27 cellular contexts compared by ENCODE assay signal in the genomic region with DNA sequence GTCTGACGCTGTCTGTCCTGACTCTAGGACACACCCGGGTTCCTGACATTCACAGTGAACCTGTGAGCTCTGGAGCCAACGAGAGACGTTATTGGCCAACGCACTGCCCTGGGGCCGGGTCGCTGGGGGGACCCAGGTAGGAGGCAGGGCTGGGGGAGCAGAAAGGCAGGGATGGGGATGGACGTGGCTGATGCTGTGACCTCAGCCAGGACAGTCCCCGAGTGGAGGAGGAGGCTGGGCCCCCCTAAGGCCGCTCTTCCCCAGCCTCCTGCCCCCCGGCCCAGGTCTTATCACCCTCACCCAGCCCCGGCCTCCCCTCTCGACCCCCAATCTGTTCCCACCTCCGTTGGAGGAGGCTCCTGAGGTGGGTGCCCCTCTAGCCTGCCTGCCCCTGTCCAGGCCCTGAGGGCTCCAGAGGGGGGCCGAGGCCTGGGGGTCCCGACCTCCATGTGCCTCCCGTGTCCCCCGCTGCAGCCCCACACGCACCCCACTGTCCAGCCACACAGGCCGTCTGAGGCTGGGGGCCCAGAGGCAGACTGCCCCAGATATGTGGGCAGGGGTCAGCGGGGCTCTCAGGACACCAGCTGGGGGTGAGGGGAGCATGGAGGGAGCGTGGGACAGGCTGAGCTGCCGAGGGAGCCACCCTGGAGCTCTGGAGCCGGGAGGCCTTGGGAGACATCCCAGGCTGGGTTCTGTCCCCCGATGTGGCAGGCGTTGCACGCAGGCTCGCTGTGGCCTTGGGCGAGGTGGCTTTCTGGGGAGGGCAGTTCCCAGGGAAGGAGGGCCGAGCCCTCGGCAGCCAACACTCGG. TPM values are rescaled to one million over a fixed set of nuclear protein-coding genes. Genes with fewer than 3 reads are reported as not detected.
A peak's percentile ranks its signal among the peaks of the same experiment; 100 is the strongest.
DNase-seq lines count a peak whose midpoint lies in the region; ATAC-seq and TF ChIP-seq lines count a peak whose summit lies in the region.
"Had no signal": no experiment of that assay in that cellular context is flagged by ENCODE, and none has a peak within 500 bp of the region (broad histone marks: within the 10 kb centered on the region; RNA-seq: fewer than 3 reads in every experiment).

No MANE protein-coding gene starts in this region.

- H2BK12ac ChIP-seq in H9 (ENCODE audit: insufficient read length, low read depth, low read length) = no peak overlapping the region

- intact Hi-C loops in left ventricle myocardium superior (cut with micrococcal nuclease) = no loop called here

- H2AFZ ChIP-seq in SK-N-SH (ENCODE audit: low read depth) (no peak overlapping the region), H9 (ENCODE audit: low read length) (no peak overlapping the region)
- H2AFZ ChIP-seq: hepatocyte, parathyroid adenoma had no signal

- TF ChIP-seq RAD21 in SK-N-SH (IDR thresholded peaks at IDR 0.05; ENCODE audit: low read length) = no peak

- no peaks in the 10 kb centered on the region for H3K4me1 ChIP-seq in SK-N-SH (ENCODE audit: control insufficient read depth in 1 of 2, insufficient read depth in 2 of 2, low read depth in 1 of 2, low read length in 1 of 2)
- no peaks in the 10 kb centered on the region for H3K4me1 ChIP-seq in H9 (ENCODE audit: insufficient read depth, low read length)
- H3K4me1 ChIP-seq: parathyroid adenoma, Peyer's patch had no signal

- H3K79me2 ChIP-seq in SK-N-SH (ENCODE audit: insufficient read depth) = no peaks in the 10 kb centered on the region
- H3K79me2 ChIP-seq in H9 (ENCODE audit: insufficient read depth, low read length) = no peaks in the 10 kb centered on the region
- H3K79me2 ChIP-seq: hepatocyte, parathyroid adenoma had no signal

- no peaks in the 10 kb centered on the region; a peak in 1 of 4 replicates for H3K4me1 Mint-ChIP-seq in H9
- peaks cover 7% of the 10 kb centered on the region for H3K4me1 Mint-ChIP-seq in progenitor cell of endocrine pancreas (ENCODE audit: low read depth)
- H3K4me1 Mint-ChIP-seq: stimulated activated naive CD8-positive, alpha-beta T cell treated with anti-CD3 and anti-CD28 coated beads, Interleukin-15, amount 100 ng/mL, for 72 hours had no signal

- H3K36me3 Mint-ChIP-seq in H9 (ENCODE audit: insufficient read depth in 1 of 3, low read depth in 3 of 3) = no peaks in the 10 kb centered on the region
- peaks cover 2% of the 10 kb centered on the region for H3K36me3 Mint-ChIP-seq in progenitor cell of endocrine pancreas (ENCODE audit: insufficient read depth)

- no peak overlapping the region for H3T11ph ChIP-seq in H9 (ENCODE audit: low read length)

- no peak overlapping the region for H3K4me2 ChIP-seq in SK-N-SH
- no peak overlapping the region for H3K4me2 ChIP-seq in H9 (ENCODE audit: insufficient read depth, insufficient read length, low read length)
- H3K4me2 ChIP-seq: hepatocyte had no signal

- no peak overlapping the region for H4K91ac ChIP-seq in H9 (ENCODE audit: insufficient read length, low read depth, low read length)

- peaks cover 4 to 9% of the 10 kb centered on the region in 2 experiments; a peak in 4 of 5 replicates for H3K9me3 Mint-ChIP-seq in H9
- peaks cover 6% of the 10 kb centered on the region for H3K9me3 Mint-ChIP-seq in progenitor cell of endocrine pancreas (ENCODE audit: low read depth)

- H2BK15ac ChIP-seq in H9 (ENCODE audit: low read depth, low read length) = no peak overlapping the region

- no peak overlapping the region for H3K27ac ChIP-seq in SK-N-SH (ENCODE audit: low read depth in 2 of 2, low read length in 1 of 2)
- H3K27ac ChIP-seq in H9 (ENCODE audit: insufficient read length, low read depth, low read length) = no peak overlapping the region
- H3K27ac ChIP-seq: 22Rv1, hepatocyte, parathyroid adenoma, Peyer's patch had no signal

- H2BK20ac ChIP-seq in H9 (ENCODE audit: low read depth, low read length, poor library complexity, severe bottlenecking) = no peak overlapping the region

- no peak for TF ChIP-seq EP300 in SK-N-SH (IDR thresholded peaks at IDR 0.05; ENCODE audit: borderline replicate concordance in 1 of 2, low read depth in 1 of 2, low read length in 1 of 2)

- H3K36me3 ChIP-seq in SK-N-SH (replicated peaks in 1 of 2; ENCODE audit: control insufficient read depth in 1 of 2, insufficient read depth in 2 of 2, low read length in 1 of 2) = no peaks in the 10 kb centered on the region
- H3K36me3 ChIP-seq: Peyer's patch had no signal

- no peak overlapping the region for H3K14ac ChIP-seq in H9 (ENCODE audit: insufficient read depth, low read length)

- CTCF ChIA-PET in SK-N-SH (lab: Yijun Ruan, JAX) = no interaction called here

- H3K79me1 ChIP-seq in H9 (ENCODE audit: insufficient read depth, low read depth, low read length, poor library complexity, severe bottlenecking) = no peaks in the 10 kb centered on the region

- H3K18ac ChIP-seq in H9 (ENCODE audit: insufficient read length, low read depth, low read length) = no peak overlapping the region

- peaks cover 17% of the 10 kb centered on the region for H3K27me3 Mint-ChIP-seq in H9 (ENCODE audit: low read depth)
- peaks cover 9% of the 10 kb centered on the region for H3K27me3 Mint-ChIP-seq in progenitor cell of endocrine pancreas

- H3K4ac ChIP-seq in H9 (ENCODE audit: low read depth, low read length) = no peak overlapping the region

- POLR2A ChIA-PET in SK-N-SH (lab: Yijun Ruan, JAX) = no interaction called here

- no peaks in the 10 kb centered on the region for H3F3A ChIP-seq in SK-N-SH (replicated peaks; ENCODE audit: insufficient read depth)

- H3K4me3 ChIP-seq in SK-N-SH (ENCODE audit: low read depth in 2 of 2, low read length in 1 of 2) = no peak overlapping the region
- H3K4me3 ChIP-seq: hepatocyte, Peyer's patch had no signal

- 35% methylated on average over 10 of the region's 32 CpGs for WGBS in SK-N-SH (ENCODE audit: low lambda C conversion rate)
- no CpG with 5 or more reads among the region's 32 CpGs for WGBS in H9 (ENCODE audit: extremely low coverage, insufficient read length, low lambda C conversion rate)

- no peaks in the 10 kb centered on the region for H3K9me3 ChIP-seq in SK-N-SH
- H3K9me3 ChIP-seq in H9 (ENCODE audit: control insufficient read depth, low read depth, low read length) = no peaks in the 10 kb centered on the region

- H3K56ac ChIP-seq in H9 (ENCODE audit: insufficient read length, low read depth, low read length) = no peak overlapping the region

- ATAC-seq in SK-N-SH treated with all-trans-retinoic acid at 6 μM for 48 hours = no peak
- no peak for ATAC-seq in left ventricle myocardium superior
- no peak for ATAC-seq in HG03457 (IDR thresholded peaks at IDR 0.05; ENCODE audit: unreplicated experiment)
- ATAC-seq: activated T-helper 17 cell treated with anti-CD3 and anti-CD28 coated beads, Interleukin-2, amount 50 U/mL, for 72 hours; stimulated activated naive CD8-positive, alpha-beta T cell treated with anti-CD3 and anti-CD28 coated beads, Interleukin-15, amount 100 ng/mL, for 72 hours had no signal

- no peak overlapping the region for H2AK5ac ChIP-seq in H9 (ENCODE audit: insufficient read length, low read length)

- H3K27ac Mint-ChIP-seq in H9 (no peak overlapping the region), progenitor cell of endocrine pancreas (no peak overlapping the region)
- H3K27ac Mint-ChIP-seq: activated T-helper 17 cell treated with anti-CD3 and anti-CD28 coated beads, Interleukin-2, amount 50 U/mL, for 72 hours; dendritic cell treated with granulocyte-macrophage colony-stimulating factor and Interleukin-4, amounts not matched to agents 40 ng/mL and 50 ng/mL, for 4 days; memory B cell; naive thymus-derived CD4-positive, alpha-beta T cell; stimulated activated naive CD8-positive, alpha-beta T cell treated with anti-CD3 and anti-CD28 coated beads, Interleukin-15, amount 100 ng/mL, for 72 hours; T-helper 2 cell treated with Interferon-gamma antibody and Interleukin-4, amounts not matched to agents 5 μg/mL and 100 μg/mL, for 36 hours had no signal

- no peaks in the 10 kb centered on the region for H3K9me2 ChIP-seq in SK-N-SH

- H4K20me1 ChIP-seq in SK-N-SH (ENCODE audit: insufficient read depth) (no peaks in the 10 kb centered on the region), H9 (ENCODE audit: control insufficient read depth, insufficient read depth, insufficient read length) (no peaks in the 10 kb centered on the region)

- TF ChIP-seq CTCF in SK-N-SH (IDR thresholded peaks at IDR 0.05) = no peak
- no peak for TF ChIP-seq CTCF in H9 (conservative IDR thresholded peaks at IDR 0.05)
- no peak for TF ChIP-seq CTCF in progenitor cell of endocrine pancreas (IDR thresholded peaks at IDR 0.05; ENCODE audit: unreplicated experiment)

- H2BK120ac ChIP-seq in H9 (ENCODE audit: low read depth, low read length, poor library complexity, severe bottlenecking) = no peak overlapping the region

- no peak overlapping the region for H3K9ac ChIP-seq in SK-N-SH
- H3K9ac ChIP-seq in H9 (ENCODE audit: extremely low read depth, insufficient read length, low read length) = no peak overlapping the region
- H3K9ac ChIP-seq: parathyroid adenoma had no signal

- DNase-seq in SK-N-SH (peak; percentile 23), H9 (peak; percentile 17), left ventricle myocardium superior (peak; percentile 6), progenitor cell of endocrine pancreas (ENCODE audit: low spot score, unreplicated experiment) (peak; percentile 9), UCSD-AML1 (lab: John Stamatoyannopoulos, UW; ENCODE audit: unreplicated experiment) (no peak), midbrain (lab: John Stamatoyannopoulos, UW) (no peak)
- DNase-seq: foreskin fibroblast; naive thymus-derived CD4-positive, alpha-beta T cell; NCI-H1048; NCI-H2029; NCI-H446; NK-92 treated with Interleukin-12 subunit alpha and Interleukin-12 subunit beta, amount 100 ng/mL, for 24 hours; stimulated activated CD4-positive, alpha-beta T cell treated with anti-CD3 and anti-CD28 coated beads, Interleukin-1b, Interleukin-23, amount 100 ng/mL, for 48 hours had no signal

- H3K4me3 Mint-ChIP-seq in H9 (no peak overlapping the region), progenitor cell of endocrine pancreas (ENCODE audit: low read depth) (no peak overlapping the region)
- H3K4me3 Mint-ChIP-seq: activated T-helper 17 cell treated with anti-CD3 and anti-CD28 coated beads, Interleukin-2, amount 50 U/mL, for 72 hours; dendritic cell treated with granulocyte-macrophage colony-stimulating factor and Interleukin-4, amounts not matched to agents 40 ng/mL and 50 ng/mL, for 4 days; memory B cell; naive thymus-derived CD4-positive, alpha-beta T cell; stimulated activated naive CD8-positive, alpha-beta T cell treated with anti-CD3 and anti-CD28 coated beads, Interleukin-15, amount 100 ng/mL, for 72 hours; T-helper 2 cell treated with Interferon-gamma antibody and Interleukin-4, amounts not matched to agents 5 μg/mL and 100 μg/mL, for 36 hours had no signal

- no peak overlapping the region for H4K8ac ChIP-seq in H9 (replicated peaks; ENCODE audit: insufficient read length, low read depth, low read length)

- H4K5ac ChIP-seq in H9 (ENCODE audit: insufficient read length, low read depth, low read length) = no peak overlapping the region

- H3K23ac ChIP-seq in H9 (ENCODE audit: insufficient read length, low read depth, low read length) = no peak overlapping the region

- no peaks in the 10 kb centered on the region for H3K27me3 ChIP-seq in SK-N-SH (ENCODE audit: insufficient read depth)
- no peaks in the 10 kb centered on the region for H3K27me3 ChIP-seq in H9 (ENCODE audit: insufficient read depth, low read length)
- H3K27me3 ChIP-seq: hepatocyte, Peyer's patch had no signal

- H2BK5ac ChIP-seq in H9 (ENCODE audit: insufficient read length, low read length) = no peak overlapping the region

- H3K23me2 ChIP-seq in H9 (ENCODE audit: insufficient read length, low read depth, low read length, poor library complexity, severe bottlenecking) = no peaks in the 10 kb centered on the region

RNA-seq across cellular contexts. Expression of a gene that starts 29.2 kb away (rescaled TPM):
- polyA plus RNA-seq in SK-N-SH (2012; rRNA removed) = not detected in 2 replicates
- not detected in 2 replicates for polyA plus RNA-seq in SK-N-SH (2012; cell fraction: cytosol; rRNA removed)
- polyA plus RNA-seq in SK-N-SH (2012; cell fraction: nucleus; rRNA removed) = not detected in 2 replicates
- total RNA-seq in H9 (2021) (not detected in 2 replicates), left ventricle myocardium superior (not detected), progenitor cell of endocrine pancreas (0.02 TPM in 1 of 2 replicates, not detected in the other)
- total RNA-seq: activated CD8-positive, alpha-beta memory T cell treated with anti-CD3 and anti-CD28 coated beads for 36 hours; activated T-helper 17 cell treated with anti-CD3 and anti-CD28 coated beads, Interleukin-2, amount 50 U/mL, for 72 hours; LHCN-M2; naive thymus-derived CD4-positive, alpha-beta T cell; Peyer's patch; ureter had no signal
- polyA plus RNA-seq: naive thymus-derived CD4-positive, alpha-beta T cell had no signal

RNA-seq across cellular contexts. Expression of a gene that starts 53.9 kb away (rescaled TPM):
- polyA plus RNA-seq in SK-N-SH (2012; rRNA removed) = not detected in 2 replicates
- not detected in 2 replicates for polyA plus RNA-seq in SK-N-SH (2012; cell fraction: cytosol; rRNA removed)
- under 0.01 TPM in 1 of 2 replicates, not detected in the other for polyA plus RNA-seq in SK-N-SH (2012; cell fraction: nucleus; rRNA removed)
- total RNA-seq in H9 (2021) (not detected in 2 replicates), left ventricle myocardium superior (not detected), progenitor cell of endocrine pancreas (not detected in 2 replicates)
- total RNA-seq: activated CD8-positive, alpha-beta memory T cell treated with anti-CD3 and anti-CD28 coated beads for 36 hours; activated T-helper 17 cell treated with anti-CD3 and anti-CD28 coated beads, Interleukin-2, amount 50 U/mL, for 72 hours; LHCN-M2; naive thymus-derived CD4-positive, alpha-beta T cell had no signal
- polyA plus RNA-seq: naive thymus-derived CD4-positive, alpha-beta T cell had no signal

Comparison
In these comparisons a context has a peak if more than half of its experiments do, and no peak if none do; other contexts are left out.
1. DNase-seq: peak in SK-N-SH (single experiment), H9 (single experiment), left ventricle myocardium superior (single experiment) and progenitor cell of endocrine pancreas (single experiment); none in UCSD-AML1 (single experiment) and midbrain (single experiment).